Comparison of ENCODE assay signal across 18 cellular contexts in the genomic region with DNA sequence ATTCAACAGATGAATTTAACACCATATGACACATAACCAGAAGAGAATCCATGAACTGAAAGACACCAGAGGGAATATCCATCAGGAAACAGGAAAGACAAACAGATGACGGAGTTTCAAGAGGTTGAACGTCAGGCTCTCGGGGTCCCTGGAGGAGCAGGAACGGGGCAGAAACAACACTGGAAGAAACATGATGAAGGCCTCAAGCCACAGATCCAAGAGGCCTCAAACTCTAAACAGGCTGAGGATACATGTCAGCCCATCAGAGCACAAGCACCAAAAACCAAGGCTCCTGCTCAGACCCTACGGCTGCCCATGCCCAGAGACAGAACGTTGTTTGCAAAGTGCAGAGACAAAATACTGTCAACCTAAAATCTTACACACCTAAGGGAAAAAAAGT. TPM values are rescaled to one million over a fixed set of nuclear protein-coding genes. Genes with fewer than 3 reads are reported as not detected.
DNase-seq lines count a peak whose midpoint lies in the region; ATAC-seq and TF ChIP-seq lines count a peak whose summit lies in the region.
"Had no signal": no experiment of that assay in that cellular context is flagged by ENCODE, and none has a peak within 500 bp of the region (broad histone marks: within the 10 kb centered on the region; RNA-seq: fewer than 3 reads in every experiment).

No MANE protein-coding gene starts in this region.

- no peak overlapping the region for H3K18ac ChIP-seq in mesenchymal stem cell (ENCODE audit: low read depth in 1 of 2, low read length in 2 of 2)

- no peaks in the 10 kb centered on the region for H3K27me3 Mint-ChIP-seq in type B pancreatic cell
- H3K27me3 Mint-ChIP-seq: effector memory CD8-positive, alpha-beta T cell had no signal

- H3K36me3 Mint-ChIP-seq in type B pancreatic cell: peaks cover 3% of the 10 kb centered on the region

- no peak overlapping the region for H3K27ac Mint-ChIP-seq in type B pancreatic cell
- H3K27ac Mint-ChIP-seq: effector memory CD8-positive, alpha-beta T cell; immature natural killer cell had no signal

- H3K27ac ChIP-seq in heart left ventricle (peak overlapping the region in 10 of 12 donors; percentile 1 to 81 (median 53)), breast epithelium (peak overlapping the region; percentile 75 to 84), mesenchymal stem cell (ENCODE audit: low read length, poor library complexity, severe bottlenecking) (no peak overlapping the region)
- H3K27ac ChIP-seq: foreskin keratinocyte, KMS-11 had no signal

- H2AK5ac ChIP-seq in mesenchymal stem cell (ENCODE audit: low read length, severe bottlenecking): no peak overlapping the region

- H3K4me3 ChIP-seq in heart left ventricle (no peak overlapping the region), breast epithelium (no peak overlapping the region), mesenchymal stem cell (ENCODE audit: insufficient read depth in 1 of 2, low read depth in 1 of 2, low read length in 2 of 2) (no peak overlapping the region)
- H3K4me3 ChIP-seq: mucosa of descending colon had no signal

- peak overlapping the region; percentile 83 for H3K9ac ChIP-seq in mesenchymal stem cell (ENCODE audit: low read length)
- H3K9ac ChIP-seq: KMS-11 had no signal

- H2AFZ ChIP-seq in mesenchymal stem cell (ENCODE audit: low read depth, low read length): no peak overlapping the region

- H2BK15ac ChIP-seq in mesenchymal stem cell (ENCODE audit: low read depth, poor library complexity, severe bottlenecking): no peak overlapping the region

- no peaks in the 10 kb centered on the region for H3K9me3 ChIP-seq in heart left ventricle
- no peaks in the 10 kb centered on the region for H3K9me3 ChIP-seq in breast epithelium
- no peaks in the 10 kb centered on the region for H3K9me3 ChIP-seq in mesenchymal stem cell (ENCODE audit: control insufficient read depth, low read length)
- H3K9me3 ChIP-seq: mucosa of descending colon had no signal

- 77 to 88% (median 82%) methylated on average over 6 of the region's 6 CpGs for WGBS in heart left ventricle, 4 donors
- WGBS in mesenchymal stem cell: 91% methylated on average over 6 of the region's 6 CpGs

- no peak overlapping the region for H3K23ac ChIP-seq in mesenchymal stem cell (ENCODE audit: low read length in 2 of 2)

- no peaks in the 10 kb centered on the region for H3K9me3 Mint-ChIP-seq in type B pancreatic cell
- H3K9me3 Mint-ChIP-seq: effector memory CD8-positive, alpha-beta T cell; immature natural killer cell had no signal

- H3K4me1 ChIP-seq in heart left ventricle: peaks cover 0 to 43% (median 26%) of the 10 kb centered on the region in 12 donors
- H3K4me1 ChIP-seq in breast epithelium: peaks cover 3 to 10% of the 10 kb centered on the region in 2 donors
- H3K4me1 ChIP-seq in mesenchymal stem cell (ENCODE audit: control insufficient read depth, insufficient read depth, low read depth, low read length): peaks cover 44% of the 10 kb centered on the region

- H2BK5ac ChIP-seq in mesenchymal stem cell (ENCODE audit: low read depth, low read length, poor library complexity, severe bottlenecking): no peak overlapping the region

- H3K14ac ChIP-seq in mesenchymal stem cell (ENCODE audit: low read length in 2 of 2): no peak overlapping the region

- H2BK12ac ChIP-seq in mesenchymal stem cell (ENCODE audit: low read length in 2 of 2): no peak overlapping the region

- H4K8ac ChIP-seq in mesenchymal stem cell (ENCODE audit: low read length): no peak overlapping the region

- no peak overlapping the region for H2BK120ac ChIP-seq in mesenchymal stem cell (ENCODE audit: low read depth, low read length)

- TF ChIP-seq POLR2A in heart left ventricle (IDR thresholded peaks at IDR 0.05) (no peak), breast epithelium (IDR thresholded peaks at IDR 0.05) (no peak)

- peaks cover 0 to 78% (median 59%) of the 10 kb centered on the region in 9 donors for H3K36me3 ChIP-seq in heart left ventricle
- H3K36me3 ChIP-seq in breast epithelium: peaks cover 5% of the 10 kb centered on the region
- peaks cover 58 to 81% of the 10 kb centered on the region in 2 experiments for H3K36me3 ChIP-seq in mesenchymal stem cell (ENCODE audit: control insufficient read depth in 1 of 2, insufficient read depth in 2 of 2, low read depth in 1 of 2, low read length in 2 of 2)

- H3K27me3 ChIP-seq in heart left ventricle: no peaks in the 10 kb centered on the region
- no peaks in the 10 kb centered on the region for H3K27me3 ChIP-seq in breast epithelium
- no peaks in the 10 kb centered on the region for H3K27me3 ChIP-seq in mesenchymal stem cell (ENCODE audit: control insufficient read depth in 1 of 2, insufficient read depth in 1 of 2, low read length in 2 of 2)
- H3K27me3 ChIP-seq: foreskin keratinocyte had no signal

- peak overlapping the region; percentile 17 for H3K4me3 Mint-ChIP-seq in type B pancreatic cell
- H3K4me3 Mint-ChIP-seq: effector memory CD8-positive, alpha-beta T cell; immature natural killer cell had no signal

- H3K4ac ChIP-seq in mesenchymal stem cell (ENCODE audit: low read depth in 1 of 2, low read length in 2 of 2): no peak overlapping the region

- no peak overlapping the region for H3K4me2 ChIP-seq in mesenchymal stem cell (ENCODE audit: low read length, poor library complexity, severe bottlenecking)
- H3K4me2 ChIP-seq: KMS-11 had no signal

- no peak overlapping the region for H4K91ac ChIP-seq in mesenchymal stem cell (ENCODE audit: low read length)

- DNase-seq in heart left ventricle (no peak), left ventricle myocardium superior (no peak), breast epithelium (ENCODE audit: low spot score in 2 of 2) (no peak), mesenchymal stem cell (no peak), type B pancreatic cell (ENCODE audit: extremely low spot score, unreplicated experiment) (no peak), DMS153 treated with DMSO at 0.1 percent for 48 hours (lab: John Stamatoyannopoulos, UW; ENCODE audit: unreplicated experiment) (no peak), dermis blood vessel endothelial cell (no peak)
- DNase-seq: activated CD8-positive, alpha-beta memory T cell treated with anti-CD3 and anti-CD28 coated beads for 24 hours; activated gamma-delta T cell; effector memory CD8-positive, alpha-beta T cell; foreskin keratinocyte; immature natural killer cell; mucosa of descending colon; NCI-H510A; OCI-M1; stimulated activated CD4-positive, alpha-beta T cell treated with anti-CD3 and anti-CD28 coated beads, Interleukin-15, amount 100 ng/mL, for 24 hours had no signal

- H3K79me1 ChIP-seq in mesenchymal stem cell (replicated peaks; ENCODE audit: low read length, poor library complexity, severe bottlenecking): peaks cover 38% of the 10 kb centered on the region

- H3K4me1 Mint-ChIP-seq in type B pancreatic cell (ENCODE audit: unreplicated experiment): peaks cover 4% of the 10 kb centered on the region

- ATAC-seq in heart left ventricle (no peak), left ventricle myocardium superior (no peak), GM19328 (IDR thresholded peaks at IDR 0.05; ENCODE audit: unreplicated experiment) (no peak)
- ATAC-seq: effector memory CD8-positive, alpha-beta T cell had no signal

- TF ChIP-seq CTCF in heart left ventricle (IDR thresholded peaks at IDR 0.05) (no peak), breast epithelium (IDR thresholded peaks at IDR 0.05) (no peak), type B pancreatic cell (conservative IDR thresholded peaks at IDR 0.05) (no peak)

- intact Hi-C loops in heart left ventricle (cut with DNase I) (no loop called here), left ventricle myocardium superior (cut with micrococcal nuclease) (no loop called here), breast epithelium (cut with DNase I; ENCODE audit: low total_unique reads) (no loop called here)

RNA-seq across cellular contexts. Expression of a gene that starts 7.0 kb away (rescaled TPM):
- total RNA-seq in heart left ventricle (10 to 100 TPM; 46.8 to 91.3 (median 67.6) TPM), left ventricle myocardium superior (77.2 TPM), breast epithelium (100 to 1,000 TPM in 2 of 3 donors, 10 to 100 TPM in 1; 68.6 to 125 (median 119) TPM), type B pancreatic cell (ENCODE audit: low replicate concordance) (127 and 138 TPM in 2 replicates), dermis blood vessel endothelial cell (52.8 and 77.5 TPM in 2 replicates)
- 100 to 1,000 TPM in 1 of 2 donors, 10 to 100 TPM in 1; 81.7 to 117 TPM for polyA plus RNA-seq in heart left ventricle
- 57.1 TPM for polyA plus RNA-seq in mesenchymal stem cell (2013, experiment 1 of 2)
- 55.5 TPM for polyA plus RNA-seq in mesenchymal stem cell (2013, experiment 2 of 2)

RNA-seq across cellular contexts. Expression of a gene that starts 7.2 kb away (rescaled TPM):
- total RNA-seq in heart left ventricle (100 to 1,000 TPM in 2 of 9 donors, 10 to 100 TPM in 7; 50.7 to 220 (median 72.4) TPM), left ventricle myocardium superior (112 TPM), breast epithelium (10 to 100 TPM in 2 of 3 donors, 1 to 10 TPM in 1; 9.0 to 16.4 (median 13.4) TPM), type B pancreatic cell (ENCODE audit: low replicate concordance) (24.2 and 28.5 TPM in 2 replicates), dermis blood vessel endothelial cell (21.6 and 33.3 TPM in 2 replicates)
- polyA plus RNA-seq in heart left ventricle: 100 to 1,000 TPM in 1 of 2 donors, 10 to 100 TPM in 1; 57.6 to 226 TPM
- 17.8 TPM for polyA plus RNA-seq in mesenchymal stem cell (2013, experiment 1 of 2)
- 17.7 TPM for polyA plus RNA-seq in mesenchymal stem cell (2013, experiment 2 of 2)

RNA-seq across cellular contexts. Expression of a gene that starts 9.0 kb away (rescaled TPM):
- total RNA-seq in heart left ventricle (10 to 100 TPM in 4 of 9 donors, 1 to 10 TPM in 5; 6.8 to 17.7 (median 9.7) TPM), left ventricle myocardium superior (11.1 TPM), breast epithelium (10 to 100 TPM; 16.0 to 27.5 (median 22.0) TPM), type B pancreatic cell (ENCODE audit: low replicate concordance) (20.4 and 25.5 TPM in 2 replicates), dermis blood vessel endothelial cell (11.1 and 13.7 TPM in 2 replicates)
- 10 to 100 TPM; 16.0 to 16.2 TPM for polyA plus RNA-seq in heart left ventricle
- 17.7 TPM for polyA plus RNA-seq in mesenchymal stem cell (2013, experiment 1 of 2)
- 18.3 TPM for polyA plus RNA-seq in mesenchymal stem cell (2013, experiment 2 of 2)

RNA-seq across cellular contexts. Expression of a gene that starts 9.7 kb away (rescaled TPM):
- total RNA-seq in heart left ventricle: 10 to 100 TPM; 28.7 to 56.3 (median 34.1) TPM
- 10 to 100 TPM; 20.1 to 59.5 TPM for polyA plus RNA-seq in heart left ventricle
- 60.4 TPM for total RNA-seq in left ventricle myocardium superior
- 10 to 100 TPM; 19.7 to 33.4 (median 26.9) TPM for total RNA-seq in breast epithelium
- polyA plus RNA-seq in mesenchymal stem cell (2013, experiment 1 of 2): 28.9 TPM
- polyA plus RNA-seq in mesenchymal stem cell (2013, experiment 2 of 2): 27.2 TPM
- total RNA-seq in type B pancreatic cell (ENCODE audit: low replicate concordance): 93.9 and 103 TPM in 2 replicates
- total RNA-seq in dermis blood vessel endothelial cell: 16.8 and 30.6 TPM in 2 replicates

RNA-seq across cellular contexts. Expression of a gene that starts 13.7 kb away (rescaled TPM):
- total RNA-seq in heart left ventricle (under 1 TPM; 0.21 to 0.80 (median 0.38) TPM), left ventricle myocardium superior (0.57 TPM), breast epithelium (under 1 TPM in 2 of 3 donors, not detected in 1; 0.16 to 0.33 TPM), type B pancreatic cell (ENCODE audit: low replicate concordance) (0.83 and 0.89 TPM in 2 replicates), dermis blood vessel endothelial cell (0.28 and 0.85 TPM in 2 replicates)
- polyA plus RNA-seq in heart left ventricle: 1 to 10 TPM in 1 of 2 donors, under 1 TPM in 1; 0.24 to 1.3 TPM
- polyA plus RNA-seq in mesenchymal stem cell (2013, experiment 1 of 2): 0.04 TPM
- 0.04 TPM for polyA plus RNA-seq in mesenchymal stem cell (2013, experiment 2 of 2)
